1 cellular context compared by ENCODE assay signal in the genomic region with DNA sequence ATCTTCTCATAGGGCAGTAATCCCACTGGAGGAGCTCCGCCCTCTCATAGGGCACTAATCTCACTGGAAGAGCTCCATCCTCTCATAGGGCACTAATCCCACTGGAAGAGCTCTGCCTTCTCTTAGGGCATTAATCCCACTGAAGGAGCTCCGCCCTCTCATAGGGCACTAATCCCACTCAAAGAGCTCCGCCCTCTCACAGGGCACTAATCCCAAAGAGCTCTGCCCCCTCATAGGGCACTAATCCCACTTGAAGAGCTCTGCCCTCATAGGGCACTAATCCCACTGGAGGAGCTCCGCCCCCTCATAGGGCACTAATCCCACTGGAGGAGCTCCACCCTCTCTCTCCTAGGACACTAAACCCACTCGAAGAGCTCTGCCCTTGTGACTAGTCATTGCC.
TF ChIP-seq lines count a peak whose summit lies in the region.

No MANE protein-coding gene starts in this region.

TF ChIP-seq in liver, 16 proteins besides CTCF, POLR2A, EP300 and RAD21:
- TF ChIP-seq REST (IDR thresholded peaks at IDR 0.05) (no peak), HNF4A (conservative IDR thresholded peaks at IDR 0.05) (no peak), RXRA (IDR thresholded peaks at IDR 0.05) (no peak), TAF1 (conservative IDR thresholded peaks at IDR 0.05) (no peak), GABPA (IDR thresholded peaks at IDR 0.05 in 1 of 2, conservative IDR thresholded peaks at IDR 0.05 in 1 of 2) (no peak), FOXA2 (IDR thresholded peaks at IDR 0.05) (no peak), EGR1 (IDR thresholded peaks at IDR 0.05; ENCODE audit: low read depth in 2 of 2) (no peak), HNF4G (IDR thresholded peaks at IDR 0.05) (no peak), JUND (IDR thresholded peaks at IDR 0.05) (no peak)
- TF ChIP-seq, protein P1, sequence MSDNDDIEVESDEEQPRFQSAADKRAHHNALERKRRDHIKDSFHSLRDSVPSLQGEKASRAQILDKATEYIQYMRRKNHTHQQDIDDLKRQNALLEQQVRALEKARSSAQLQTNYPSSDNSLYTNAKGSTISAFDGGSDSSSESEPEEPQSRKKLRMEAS (IDR thresholded peaks at IDR 0.05) = no peak
